In genomic region chr9:137065336-137065967, GRCh38 we compare ENCODE assay signal across 21 cellular contexts. TPM values are rescaled to one million over a fixed set of nuclear protein-coding genes. Genes with fewer than 3 reads are reported as not detected.
DNase-seq lines count a peak whose midpoint lies in the region; ATAC-seq and TF ChIP-seq lines count a peak whose summit lies in the region.
"Had no signal": no experiment of that assay in that cellular context is flagged by ENCODE, and none has a peak within 500 bp of the region (broad histone marks: within the 10 kb centered on the region; RNA-seq: fewer than 3 reads in every experiment).

No MANE protein-coding gene starts in this region.

- POLR2A ChIA-PET in WTC11 (lab: Charles Lee) = interaction anchor here (0.9 to 1.0 kb wide), 2 partner anchors 19 to 21 kb away, joined by 3 read pairs; partner anchors contain the start of gene MAN1B1

- H3F3A ChIP-seq in neural progenitor cell (ENCODE audit: low read depth) = peaks cover 10% of the 10 kb centered on the region

- H3K9me3 ChIP-seq in neural progenitor cell (ENCODE audit: low read depth) = no peaks in the 10 kb centered on the region
- H3K9me3 ChIP-seq: BLaER1, HAP-1 had no signal

- no peaks in the 10 kb centered on the region for H3K36me3 ChIP-seq in neural progenitor cell

- H3K27me3 ChIP-seq in neural progenitor cell = peaks cover 22% of the 10 kb centered on the region
- H3K27me3 ChIP-seq: BLaER1 had no signal

- intact Hi-C loops in Right ventricle myocardium inferior (cut with DNase I) (loop anchor here (10.0 kb wide), 1 partner anchor 281 kb away; no protein-coding TSS in a partner anchor), cardiac septum (cut with DNase I) (loop anchor here (10.0 kb wide), 1 partner anchor 281 kb away; no protein-coding TSS in a partner anchor)
- intact Hi-C loops in activated T-helper 2 cell treated with anti-CD3 and anti-CD28 coated beads, Interferon-gamma antibody, Interleukin-2, Interleukin-4, amounts not matched to agents 10 μg/mL and 5 μg/mL and 100 μg/mL, durations not matched to agents 14 hours and 24 hours and 36 hours (cut with micrococcal nuclease) = no loop called here

- peaks cover 3% of the 10 kb centered on the region for H3K36me3 Mint-ChIP-seq in WTC11
- H3K36me3 Mint-ChIP-seq in neural progenitor cell = no peaks in the 10 kb centered on the region
- peaks cover 4% of the 10 kb centered on the region for H3K36me3 Mint-ChIP-seq in activated T-helper 2 cell treated with anti-CD3 and anti-CD28 coated beads, Interferon-gamma antibody, Interleukin-2, Interleukin-4, amounts not matched to agents 10 μg/mL and 5 μg/mL and 100 μg/mL, durations not matched to agents 14 hours and 24 hours and 36 hours (ENCODE audit: low read depth)
- H3K36me3 Mint-ChIP-seq: CD4-positive, alpha-beta memory T cell had no signal

- no peak overlapping the region for H3K9ac ChIP-seq in neural progenitor cell
- H3K9ac ChIP-seq: BLaER1, GM23248 had no signal

- H3K4me2 ChIP-seq in neural progenitor cell = no peak overlapping the region
- H3K4me2 ChIP-seq: BLaER1 had no signal

- no peak overlapping the region for H2AFZ ChIP-seq in neural progenitor cell (replicated peaks)
- H2AFZ ChIP-seq: GM23248 had no signal

- no peaks in the 10 kb centered on the region for H3K79me2 ChIP-seq in neural progenitor cell (ENCODE audit: low read depth)

- H3K27ac ChIP-seq in neural progenitor cell = no peak overlapping the region
- H3K27ac ChIP-seq: BLaER1, GM23248, HL-60 had no signal

- peaks cover 5% of the 10 kb centered on the region for H3K4me1 ChIP-seq in neural progenitor cell

- CTCF ChIA-PET in WTC11 (lab: Charles Lee) = interaction anchor here (1.2 to 10.4 kb wide), 11 partner anchors 9 to 187 kb away, joined by 3 to 240 read pairs (median 12); partner anchors contain the start of genes ENTPD2, MAN1B1, NPDC1 and RNF208

- H3K27ac Mint-ChIP-seq in WTC11 (peak overlapping the region; percentile 60), neural progenitor cell (no peak overlapping the region)
- H3K27ac Mint-ChIP-seq in activated T-helper 2 cell treated with anti-CD3 and anti-CD28 coated beads, Interferon-gamma antibody, Interleukin-2, Interleukin-4, amounts not matched to agents 10 μg/mL and 5 μg/mL and 100 μg/mL, durations not matched to agents 14 hours and 24 hours and 36 hours = no peak overlapping the region
- H3K27ac Mint-ChIP-seq: CD14-positive monocyte; CD4-positive, alpha-beta memory T cell had no signal

- no peak overlapping the region for H3K4me3 ChIP-seq in neural progenitor cell
- H3K4me3 ChIP-seq: BLaER1, GM23248, HAP-1 had no signal

- H3K27me3 Mint-ChIP-seq in WTC11 (ENCODE audit: low read depth) (peaks cover 6% of the 10 kb centered on the region), neural progenitor cell (ENCODE audit: insufficient read depth, low read depth) (peaks cover 5% of the 10 kb centered on the region)
- no peaks in the 10 kb centered on the region for H3K27me3 Mint-ChIP-seq in activated T-helper 2 cell treated with anti-CD3 and anti-CD28 coated beads, Interferon-gamma antibody, Interleukin-2, Interleukin-4, amounts not matched to agents 10 μg/mL and 5 μg/mL and 100 μg/mL, durations not matched to agents 14 hours and 24 hours and 36 hours (ENCODE audit: low read depth)

- H4K20me1 ChIP-seq in neural progenitor cell (ENCODE audit: low read depth) = peaks cover 46% of the 10 kb centered on the region

- H3K9me3 Mint-ChIP-seq in WTC11 = no peaks in the 10 kb centered on the region
- no peaks in the 10 kb centered on the region for H3K9me3 Mint-ChIP-seq in neural progenitor cell
- H3K9me3 Mint-ChIP-seq in activated T-helper 2 cell treated with anti-CD3 and anti-CD28 coated beads, Interferon-gamma antibody, Interleukin-2, Interleukin-4, amounts not matched to agents 10 μg/mL and 5 μg/mL and 100 μg/mL, durations not matched to agents 14 hours and 24 hours and 36 hours = no peaks in the 10 kb centered on the region
- H3K9me3 Mint-ChIP-seq: CD14-positive monocyte; CD4-positive, alpha-beta memory T cell had no signal

- peak; percentile 53 for DNase-seq in Right ventricle myocardium inferior (ENCODE audit: missing footprints)
- DNase-seq in cardiac septum (ENCODE audit: low spot score) = no peak
- no peak for DNase-seq in WTC11 (ENCODE audit: low spot score)
- DNase-seq in neural progenitor cell (ENCODE audit: low spot score) = no peak
- DNase-seq in activated T-helper 2 cell treated with anti-CD3 and anti-CD28 coated beads, Interferon-gamma antibody, Interleukin-2, Interleukin-4, amounts not matched to agents 10 μg/mL and 5 μg/mL and 100 μg/mL, durations not matched to agents 14 hours and 24 hours and 36 hours (ENCODE audit: low spot score) = no peak
- no peak for DNase-seq in T-helper 2 cell
- DNase-seq: 8988T; CD4-positive, alpha-beta memory T cell; DMS153; DMS79; GDM1; GM23248 had no signal

- no peak for TF ChIP-seq CTCF in WTC11 (IDR thresholded peaks at IDR 0.05)
- no peak for TF ChIP-seq CTCF in neural progenitor cell (IDR thresholded peaks at IDR 0.05)

- ATAC-seq in Right ventricle myocardium inferior (no peak), WTC11 (no peak), HG02938 (IDR thresholded peaks at IDR 0.05; ENCODE audit: unreplicated experiment) (no peak)

- H3K4me3 Mint-ChIP-seq in WTC11 (no peak overlapping the region), neural progenitor cell (peak overlapping the region; percentile 66)
- H3K4me3 Mint-ChIP-seq in activated T-helper 2 cell treated with anti-CD3 and anti-CD28 coated beads, Interferon-gamma antibody, Interleukin-2, Interleukin-4, amounts not matched to agents 10 μg/mL and 5 μg/mL and 100 μg/mL, durations not matched to agents 14 hours and 24 hours and 36 hours (ENCODE audit: low read depth) = no peak overlapping the region
- H3K4me3 Mint-ChIP-seq: CD14-positive monocyte; CD4-positive, alpha-beta memory T cell had no signal

- H3K4me1 Mint-ChIP-seq in WTC11 = peaks cover 12% of the 10 kb centered on the region
- H3K4me1 Mint-ChIP-seq in neural progenitor cell = peaks cover 4% of the 10 kb centered on the region
- H3K4me1 Mint-ChIP-seq in activated T-helper 2 cell treated with anti-CD3 and anti-CD28 coated beads, Interferon-gamma antibody, Interleukin-2, Interleukin-4, amounts not matched to agents 10 μg/mL and 5 μg/mL and 100 μg/mL, durations not matched to agents 14 hours and 24 hours and 36 hours (ENCODE audit: low read depth) = peaks cover 10% of the 10 kb centered on the region

TF ChIP-seq in WTC11, 78 proteins besides CTCF, POLR2A, EP300 and RAD21 (continues in another document):
- TF ChIP-seq, protein P1, sequence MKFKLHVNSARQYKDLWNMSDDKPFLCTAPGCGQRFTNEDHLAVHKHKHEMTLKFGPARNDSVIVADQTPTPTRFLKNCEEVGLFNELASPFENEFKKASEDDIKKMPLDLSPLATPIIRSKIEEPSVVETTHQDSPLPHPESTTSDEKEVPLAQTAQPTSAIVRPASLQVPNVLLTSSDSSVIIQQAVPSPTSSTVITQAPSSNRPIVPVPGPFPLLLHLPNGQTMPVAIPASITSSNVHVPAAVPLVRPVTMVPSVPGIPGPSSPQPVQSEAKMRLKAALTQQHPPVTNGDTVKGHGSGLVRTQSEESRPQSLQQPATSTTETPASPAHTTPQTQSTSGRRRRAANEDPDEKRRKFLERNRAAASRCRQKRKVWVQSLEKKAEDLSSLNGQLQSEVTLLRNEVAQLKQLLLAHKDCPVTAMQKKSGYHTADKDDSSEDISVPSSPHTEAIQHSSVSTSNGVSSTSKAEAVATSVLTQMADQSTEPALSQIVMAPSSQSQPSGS (CRISPR knock-in tag; IDR thresholded peaks at IDR 0.05; ENCODE audit: borderline replicate concordance, low read depth) = no peak
- TF ChIP-seq ZNF138 (CRISPR knock-in tag; conservative IDR thresholded peaks at IDR 0.05) (no peak), ESRRA (CRISPR knock-in tag; IDR thresholded peaks at IDR 0.05; ENCODE audit: borderline replicate concordance) (no peak)

RNA-seq across cellular contexts. Expression of gene SAPCD2, which starts 4.9 kb away (rescaled TPM):
- total RNA-seq in Right ventricle myocardium inferior (0.22 TPM), cardiac septum (0.11 TPM), WTC11 (2021) (52.0 to 67.0 TPM (median 53.6 TPM) in 3 replicates), neural progenitor cell (ENCODE audit: low replicate concordance) (5.7 and 27.7 TPM in 2 replicates)
- total RNA-seq in activated T-helper 2 cell treated with anti-CD3 and anti-CD28 coated beads, Interferon-gamma antibody, Interleukin-2, Interleukin-4, amounts not matched to agents 10 μg/mL and 5 μg/mL and 100 μg/mL, durations not matched to agents 14 hours and 24 hours and 36 hours = 26.5 and 27.1 TPM in 2 replicates

RNA-seq across cellular contexts. Expression of gene ENTPD2, which starts 11.6 kb away (rescaled TPM):
- 2.7 TPM for total RNA-seq in Right ventricle myocardium inferior
- 0.92 TPM for total RNA-seq in cardiac septum
- 8.3 to 9.6 TPM (median 9.2 TPM) in 3 replicates for total RNA-seq in WTC11 (2021)
- total RNA-seq in neural progenitor cell (ENCODE audit: low replicate concordance) = not detected in 2 replicates
- not detected in 2 replicates for total RNA-seq in activated T-helper 2 cell treated with anti-CD3 and anti-CD28 coated beads, Interferon-gamma antibody, Interleukin-2, Interleukin-4, amounts not matched to agents 10 μg/mL and 5 μg/mL and 100 μg/mL, durations not matched to agents 14 hours and 24 hours and 36 hours
- total RNA-seq: A673; CD4-positive, alpha-beta memory T cell; Daoy; GM23248; H4; HT1080 had no signal

RNA-seq across cellular contexts. Expression of gene UAP1L1, which starts 11.9 kb away (rescaled TPM):
- total RNA-seq in Right ventricle myocardium inferior (13.6 TPM), cardiac septum (6.5 TPM), WTC11 (2021) (12.1 to 17.7 TPM (median 14.3 TPM) in 3 replicates), neural progenitor cell (ENCODE audit: low replicate concordance) (0.12 and 0.51 TPM in 2 replicates)
- 20.0 and 22.3 TPM in 2 replicates for total RNA-seq in activated T-helper 2 cell treated with anti-CD3 and anti-CD28 coated beads, Interferon-gamma antibody, Interleukin-2, Interleukin-4, amounts not matched to agents 10 μg/mL and 5 μg/mL and 100 μg/mL, durations not matched to agents 14 hours and 24 hours and 36 hours

RNA-seq across cellular contexts. Expression of gene NPDC1, which starts 19.5 kb away (rescaled TPM):
- total RNA-seq in Right ventricle myocardium inferior (69.0 TPM), cardiac septum (96.4 TPM), WTC11 (2021) (64.3 to 68.8 TPM (median 64.5 TPM) in 3 replicates), neural progenitor cell (ENCODE audit: low replicate concordance) (3.8 and 31.3 TPM in 2 replicates)
- 32.7 and 36.0 TPM in 2 replicates for total RNA-seq in activated T-helper 2 cell treated with anti-CD3 and anti-CD28 coated beads, Interferon-gamma antibody, Interleukin-2, Interleukin-4, amounts not matched to agents 10 μg/mL and 5 μg/mL and 100 μg/mL, durations not matched to agents 14 hours and 24 hours and 36 hours

RNA-seq across cellular contexts. Expression of gene MAN1B1, which starts 21.3 kb away (rescaled TPM):
- total RNA-seq in Right ventricle myocardium inferior (20.4 TPM), cardiac septum (27.2 TPM), WTC11 (2021) (44.9 to 57.1 TPM (median 47.1 TPM) in 3 replicates), neural progenitor cell (ENCODE audit: low replicate concordance) (24.6 and 43.5 TPM in 2 replicates)
- total RNA-seq in activated T-helper 2 cell treated with anti-CD3 and anti-CD28 coated beads, Interferon-gamma antibody, Interleukin-2, Interleukin-4, amounts not matched to agents 10 μg/mL and 5 μg/mL and 100 μg/mL, durations not matched to agents 14 hours and 24 hours and 36 hours = 47.5 and 52.2 TPM in 2 replicates
